ENCODE assay signal across 8 cellular contexts in genomic region chr10:121753726-121754476, GRCh38.
DNase-seq lines count a peak whose midpoint lies in the region; ATAC-seq and TF ChIP-seq lines count a peak whose summit lies in the region.

No MANE protein-coding gene starts in this region.

- ATAC-seq in GM21360 (IDR thresholded peaks at IDR 0.05; ENCODE audit: unreplicated experiment) (peak; percentile 94), HG03460 (IDR thresholded peaks at IDR 0.05; ENCODE audit: unreplicated experiment) (peak; percentile 92), WTC11 (peak; percentile 61), left lobe of liver (peak; percentile 34)

- H3K36me3 ChIP-seq in effector memory CD4-positive, alpha-beta T cell (ENCODE audit: control insufficient read depth, insufficient read depth, low read length), result no peaks in the 10 kb centered on the region

- CTCF ChIA-PET in WTC11 (lab: Charles Lee), result interaction anchor here (0.6 to 1.5 kb wide), 4 partner anchors 12 to 381 kb away, joined by 3 read pairs; no protein-coding TSS in a partner anchor

- POLR2A ChIA-PET in WTC11 (lab: Charles Lee), result no interaction called here

- H3K4me1 ChIP-seq in effector memory CD4-positive, alpha-beta T cell (ENCODE audit: control insufficient read depth, insufficient read depth, low read length, poor library complexity, severe bottlenecking), result no peaks in the 10 kb centered on the region

- H3K27me3 Mint-ChIP-seq in WTC11 (ENCODE audit: low read depth), result no peaks in the 10 kb centered on the region

- no peak overlapping the region for H3K27ac ChIP-seq in effector memory CD4-positive, alpha-beta T cell (ENCODE audit: insufficient read depth, low read length, poor library complexity, severe bottlenecking)

- H3K27ac Mint-ChIP-seq in WTC11, result no peak overlapping the region

- peaks cover 52% of the 10 kb centered on the region for H3K9me3 Mint-ChIP-seq in WTC11

- TF ChIP-seq CTCF in GM12864 (IDR thresholded peaks at IDR 0.05; ENCODE audit: low read depth, low read length, missing control alignments) (peak; percentile 37), WTC11 (IDR thresholded peaks at IDR 0.05) (peak; percentile 23; the same call in 1 of the 2 replicates)

- H3K27me3 ChIP-seq in effector memory CD4-positive, alpha-beta T cell (replicated peaks; ENCODE audit: control insufficient read depth, insufficient read depth, low read length, poor library complexity, severe bottlenecking), result no peaks in the 10 kb centered on the region

- H3K4me3 ChIP-seq in GM12864 (ENCODE audit: low read depth, low read length), result no peak overlapping the region
- no peak overlapping the region for H3K4me3 ChIP-seq in effector memory CD4-positive, alpha-beta T cell (ENCODE audit: insufficient read depth, low read depth, low read length, poor library complexity, severe bottlenecking)

- H3K9me3 ChIP-seq in effector memory CD4-positive, alpha-beta T cell (ENCODE audit: control insufficient read depth, low read length), result no peaks in the 10 kb centered on the region

- H3K4me3 Mint-ChIP-seq in WTC11, result no peak overlapping the region

- DNase-seq in GM12864 (ENCODE audit: low read depth), result peak; percentile 26
- no peak for DNase-seq in WTC11 (ENCODE audit: low spot score)
- no peak for DNase-seq in left lobe of liver (ENCODE audit: low spot score)
- no peak for DNase-seq in effector memory CD4-positive, alpha-beta T cell
- no peak for DNase-seq in NCI-H1694 (lab: John Stamatoyannopoulos, UW)
- DNase-seq in NCI-H1105 (lab: John Stamatoyannopoulos, UW), result no peak

- H3K36me3 Mint-ChIP-seq in WTC11, result peaks cover 51% of the 10 kb centered on the region

- no peaks in the 10 kb centered on the region for H3K4me1 Mint-ChIP-seq in WTC11

TF ChIP-seq in WTC11, 78 proteins besides CTCF, POLR2A, EP300 and RAD21:
- TF ChIP-seq NR1H2 (CRISPR knock-in tag; IDR thresholded peaks at IDR 0.05), result no peak
- no peak for TF ChIP-seq NFYB (CRISPR knock-in tag; conservative IDR thresholded peaks at IDR 0.05; ENCODE audit: low read depth)
- TF ChIP-seq ZBTB21 (CRISPR knock-in tag; IDR thresholded peaks at IDR 0.05; ENCODE audit: borderline replicate concordance), result no peak
- no peak for TF ChIP-seq MXD4 (CRISPR knock-in tag; IDR thresholded peaks at IDR 0.05; ENCODE audit: borderline replicate concordance)
- no peak for TF ChIP-seq SOX15 (CRISPR knock-in tag; IDR thresholded peaks at IDR 0.05)
- no peak for TF ChIP-seq GABPB1 (CRISPR knock-in tag; IDR thresholded peaks at IDR 0.05)
- TF ChIP-seq ZNF416 (CRISPR knock-in tag; IDR thresholded peaks at IDR 0.05), result no peak
- no peak for TF ChIP-seq ATF6 (CRISPR knock-in tag; IDR thresholded peaks at IDR 0.05)
- no peak for TF ChIP-seq CBFB (CRISPR knock-in tag; IDR thresholded peaks at IDR 0.05; ENCODE audit: low read depth)

Comparison
In these comparisons a context has a peak if more than half of its experiments do, and no peak if none do; other contexts are left out.
1. ATAC-seq: peak in every context shown above with its lines; median percentile 94 in GM21360; 92 in HG03460; 61 in WTC11; 34 in left lobe of liver.